17 cellular contexts compared by ENCODE assay signal in genomic region chr6:42762950-42763349, GRCh38. TPM values are rescaled to one million over a fixed set of nuclear protein-coding genes. Genes with fewer than 3 reads are reported as not detected.
"Had no signal": no experiment of that assay in that cellular context is flagged by ENCODE, and none has a peak within 500 bp of the region (broad histone marks: within the 10 kb centered on the region; RNA-seq: fewer than 3 reads in every experiment).

No MANE protein-coding gene starts in this region.

- H3K9me3 Mint-ChIP-seq: naive thymus-derived CD8-positive, alpha-beta T cell; stimulated activated naive B cell treated with anti-CD40 and anti-IgM and Interleukin-4, amounts not matched to agents 10 μg/mL and 1 μg/mL and 100 μg/mL, for 72 hours; stimulated activated naive CD8-positive, alpha-beta T cell treated with anti-CD3 and anti-CD28 coated beads, Interleukin-15, amount 100 ng/mL, for 72 hours had no signal

- DNase-seq: dermis blood vessel endothelial cell; erythroblast; foreskin keratinocyte; hippocampal formation; mesendoderm; naive thymus-derived CD8-positive, alpha-beta T cell; psoas muscle; stimulated activated CD4-positive, alpha-beta T cell treated with anti-CD3 and anti-CD28 coated beads, Interleukin-2, amount 100 ng/mL, for 24 hours; stimulated activated CD4-positive, alpha-beta T cell treated with anti-CD3 and anti-CD28 coated beads, Interleukin-4, amount 100 ng/mL, for 4 hours; stimulated activated naive B cell treated with anti-CD40 and anti-IgM and Interleukin-4, amounts not matched to agents 10 μg/mL and 1 μg/mL and 100 μg/mL, for 72 hours; stimulated activated naive CD8-positive, alpha-beta T cell treated with anti-CD3 and anti-CD28 coated beads, Interleukin-15, amount 100 ng/mL, for 72 hours; testis had no signal

- H3K27me3 ChIP-seq: foreskin keratinocyte, neutrophil, testis, tibial nerve had no signal

- FAIRE-seq: endothelial cell of umbilical vein had no signal

- H3K4me3 Mint-ChIP-seq: naive thymus-derived CD8-positive, alpha-beta T cell; stimulated activated naive B cell treated with anti-CD40 and anti-IgM and Interleukin-4, amounts not matched to agents 10 μg/mL and 1 μg/mL and 100 μg/mL, for 72 hours; stimulated activated naive CD8-positive, alpha-beta T cell treated with anti-CD3 and anti-CD28 coated beads, Interleukin-15, amount 100 ng/mL, for 72 hours had no signal

- ATAC-seq: foreskin keratinocyte; naive thymus-derived CD8-positive, alpha-beta T cell; psoas muscle; sciatic nerve; stimulated activated naive B cell treated with anti-CD40 and anti-IgM and Interleukin-4, amounts not matched to agents 10 μg/mL and 1 μg/mL and 100 μg/mL, for 72 hours; stimulated activated naive CD8-positive, alpha-beta T cell treated with anti-CD3 and anti-CD28 coated beads, Interleukin-15, amount 100 ng/mL, for 72 hours had no signal

- H3K27ac Mint-ChIP-seq: stimulated activated naive B cell treated with anti-CD40 and anti-IgM and Interleukin-4, amounts not matched to agents 10 μg/mL and 1 μg/mL and 100 μg/mL, for 72 hours; stimulated activated naive CD8-positive, alpha-beta T cell treated with anti-CD3 and anti-CD28 coated beads, Interleukin-15, amount 100 ng/mL, for 72 hours had no signal

- H3K9me3 ChIP-seq: neutrophil, psoas muscle, testis, tibial nerve had no signal

- H3K4me3 ChIP-seq: psoas muscle, testis, tibial nerve had no signal

- H3K27me3 Mint-ChIP-seq: naive thymus-derived CD8-positive, alpha-beta T cell; stimulated activated naive B cell treated with anti-CD40 and anti-IgM and Interleukin-4, amounts not matched to agents 10 μg/mL and 1 μg/mL and 100 μg/mL, for 72 hours; stimulated activated naive CD8-positive, alpha-beta T cell treated with anti-CD3 and anti-CD28 coated beads, Interleukin-15, amount 100 ng/mL, for 72 hours had no signal

- H3K27ac ChIP-seq: foreskin keratinocyte, neutrophil, psoas muscle, testis, tibial nerve had no signal

- H3K4me1 ChIP-seq: testis had no signal

RNA-seq across cellular contexts. Expression of gene PRPH2, which starts 40.6 kb away (rescaled TPM):
- total RNA-seq: foreskin keratinocyte had no signal
- polyA plus RNA-seq: neural cell had no signal
